Comparison of ENCODE assay signal across 24 cellular contexts in the genomic region with DNA sequence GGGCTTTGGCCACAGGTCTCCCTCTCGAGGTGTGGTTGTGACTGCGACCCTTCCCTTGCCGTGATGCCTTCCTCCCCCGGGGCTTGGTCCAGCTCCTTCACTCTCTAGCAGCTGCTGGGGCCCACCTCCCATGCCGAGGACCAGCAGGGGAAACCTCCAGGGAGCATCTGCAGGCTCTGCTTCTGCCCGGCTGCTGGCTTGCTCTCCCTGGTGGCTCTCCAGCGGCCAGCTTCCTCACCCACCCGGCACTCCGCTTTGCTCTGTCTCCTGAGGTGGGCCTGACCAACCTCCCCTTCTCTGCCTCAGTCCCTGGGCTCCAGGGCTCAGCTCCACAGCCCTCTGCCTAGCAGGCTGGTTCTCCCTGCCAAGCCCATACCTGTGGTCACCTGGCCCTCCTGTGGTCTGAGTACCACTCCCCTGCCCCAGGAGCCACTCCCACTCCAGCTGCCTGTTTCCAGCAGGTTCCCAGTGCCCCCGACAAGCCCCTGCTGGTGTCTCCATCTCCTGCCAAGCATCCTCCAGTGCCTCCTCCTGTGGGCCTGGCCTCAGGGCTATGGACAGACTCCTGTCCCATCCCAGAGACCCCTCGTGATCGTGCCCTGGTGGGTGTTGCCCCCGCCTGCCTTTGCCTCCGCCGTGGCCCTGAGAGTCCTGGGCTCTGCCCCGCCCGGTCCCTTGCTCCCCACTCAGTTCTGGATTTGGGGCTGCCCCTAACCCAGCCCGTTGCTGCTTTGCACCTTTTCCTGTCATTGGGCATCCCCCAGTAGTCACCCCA. TPM values are rescaled to one million over a fixed set of nuclear protein-coding genes. Genes with fewer than 3 reads are reported as not detected.
"Had no signal": no experiment of that assay in that cellular context is flagged by ENCODE, and none has a peak within 500 bp of the region (broad histone marks: within the 10 kb centered on the region; RNA-seq: fewer than 3 reads in every experiment).

No MANE protein-coding gene starts in this region.

- H3K4me3 Mint-ChIP-seq: activated CD4-positive, alpha-beta T cell treated with anti-CD3 and anti-CD28 coated beads, Interleukin-2, amount 10 ng/mL, durations not matched to agents 7 days and 5 days; activated CD8-positive, alpha-beta T cell treated with anti-CD3 and anti-CD28 coated beads, Interleukin-2, amount 10 ng/mL, durations not matched to agents 7 days and 5 days; activated T-cell treated with anti-CD3 and anti-CD28 coated beads, Interleukin-2, amount 50 U/mL, for 24 hours; naive B cell; stimulated activated memory B cell treated with anti-CD40 and anti-IgM and Interleukin-4, amounts not matched to agents 10 μg/mL and 1 μg/mL and 100 μg/mL, for 72 hours; type B pancreatic cell had no signal

- DNase-seq: activated CD4-positive, alpha-beta T cell treated with anti-CD3 and anti-CD28 coated beads, Interleukin-2, amount 10 ng/mL, durations not matched to agents 7 days and 5 days; activated CD8-positive, alpha-beta T cell treated with anti-CD3 and anti-CD28 coated beads, Interleukin-2, amount 10 ng/mL, durations not matched to agents 7 days and 5 days; activated naive CD4-positive, alpha-beta T cell treated with Interleukin-2 at 50 U/mL for 16 hours; activated T-cell treated with anti-CD3 and anti-CD28 coated beads, Interleukin-2, amount 50 U/mL, for 24 hours; brain microvascular endothelial cell; central memory CD4-positive, alpha-beta T cell; colonic mucosa; foreskin melanocyte; glutamatergic neuron; hippocampal formation; islet precursor cell; mammary epithelial cell; mucosa of descending colon; naive B cell; stimulated activated CD4-positive, alpha-beta T cell treated with anti-CD3 and anti-CD28 coated beads, Interleukin-4, amount 100 ng/mL, for 24 hours; testis had no signal

- H3K27ac Mint-ChIP-seq: activated CD4-positive, alpha-beta T cell treated with anti-CD3 and anti-CD28 coated beads, Interleukin-2, amount 10 ng/mL, durations not matched to agents 7 days and 5 days; activated CD8-positive, alpha-beta T cell treated with anti-CD3 and anti-CD28 coated beads, Interleukin-2, amount 10 ng/mL, durations not matched to agents 7 days and 5 days; activated T-cell treated with anti-CD3 and anti-CD28 coated beads, Interleukin-2, amount 50 U/mL, for 24 hours; activated T-helper 2 cell treated with anti-CD3 and anti-CD28 coated beads, Interferon-gamma antibody, Interleukin-2, Interleukin-4, amounts not matched to agents 10 μg/mL and 5 μg/mL and 100 μg/mL, durations not matched to agents 14 hours and 24 hours and 36 hours; naive B cell; stimulated activated memory B cell treated with anti-CD40 and anti-IgM and Interleukin-4, amounts not matched to agents 10 μg/mL and 1 μg/mL and 100 μg/mL, for 72 hours; type B pancreatic cell had no signal

- H3K27ac ChIP-seq: brain microvascular endothelial cell, colonic mucosa, neutrophil, prostate gland, right atrium auricular region, skin epidermis, testis had no signal

- H3K36me3 Mint-ChIP-seq: naive B cell; stimulated activated memory B cell treated with anti-CD40 and anti-IgM and Interleukin-4, amounts not matched to agents 10 μg/mL and 1 μg/mL and 100 μg/mL, for 72 hours; type B pancreatic cell had no signal

- H3K4me1 ChIP-seq: colonic mucosa, prostate gland, right atrium auricular region had no signal

- H3K4me1 Mint-ChIP-seq: activated CD4-positive, alpha-beta T cell treated with anti-CD3 and anti-CD28 coated beads, Interleukin-2, amount 10 ng/mL, durations not matched to agents 7 days and 5 days; naive B cell; stimulated activated memory B cell treated with anti-CD40 and anti-IgM and Interleukin-4, amounts not matched to agents 10 μg/mL and 1 μg/mL and 100 μg/mL, for 72 hours had no signal

- H3K27me3 ChIP-seq: brain microvascular endothelial cell, colonic mucosa, neutrophil, right atrium auricular region, testis had no signal

- H3K27me3 Mint-ChIP-seq: activated CD4-positive, alpha-beta T cell treated with anti-CD3 and anti-CD28 coated beads, Interleukin-2, amount 10 ng/mL, durations not matched to agents 7 days and 5 days had no signal

- H3K9me3 ChIP-seq: colonic mucosa, mucosa of descending colon, neutrophil, prostate gland, right atrium auricular region, testis had no signal

- H3K9me3 Mint-ChIP-seq: activated CD4-positive, alpha-beta T cell treated with anti-CD3 and anti-CD28 coated beads, Interleukin-2, amount 10 ng/mL, durations not matched to agents 7 days and 5 days; activated T-cell treated with anti-CD3 and anti-CD28 coated beads, Interleukin-2, amount 50 U/mL, for 24 hours; activated T-helper 2 cell treated with anti-CD3 and anti-CD28 coated beads, Interferon-gamma antibody, Interleukin-2, Interleukin-4, amounts not matched to agents 10 μg/mL and 5 μg/mL and 100 μg/mL, durations not matched to agents 14 hours and 24 hours and 36 hours; stimulated activated memory B cell treated with anti-CD40 and anti-IgM and Interleukin-4, amounts not matched to agents 10 μg/mL and 1 μg/mL and 100 μg/mL, for 72 hours; type B pancreatic cell had no signal

- H3K36me3 ChIP-seq: colonic mucosa, neutrophil, prostate gland, right atrium auricular region had no signal

- H3K4me3 ChIP-seq: colonic mucosa, mucosa of descending colon, prostate gland, right atrium auricular region, skin epidermis, testis had no signal

RNA-seq across cellular contexts. Expression of gene MEG3, which starts 9.5 kb away (rescaled TPM):
- total RNA-seq: activated CD4-positive, alpha-beta T cell treated with anti-CD3 and anti-CD28 coated beads, Interleukin-2, amount 10 ng/mL, durations not matched to agents 7 days and 5 days; activated CD8-positive, alpha-beta T cell treated with anti-CD3 and anti-CD28 coated beads, Interleukin-2, amount 10 ng/mL, durations not matched to agents 7 days and 5 days; activated T-helper 2 cell treated with anti-CD3 and anti-CD28 coated beads, Interferon-gamma antibody, Interleukin-2, Interleukin-4, amounts not matched to agents 10 μg/mL and 5 μg/mL and 100 μg/mL, durations not matched to agents 14 hours and 24 hours and 36 hours; T-helper 1 cell treated with Interleukin-12 subunit alpha and Interleukin-12 subunit beta and Interleukin-4 antibody, amounts not matched to agents 30 ng/mL and 1 ng/mL, for 36 hours had no signal
